Comparison of ENCODE assay signal across 8 cellular contexts in the genomic region with DNA sequence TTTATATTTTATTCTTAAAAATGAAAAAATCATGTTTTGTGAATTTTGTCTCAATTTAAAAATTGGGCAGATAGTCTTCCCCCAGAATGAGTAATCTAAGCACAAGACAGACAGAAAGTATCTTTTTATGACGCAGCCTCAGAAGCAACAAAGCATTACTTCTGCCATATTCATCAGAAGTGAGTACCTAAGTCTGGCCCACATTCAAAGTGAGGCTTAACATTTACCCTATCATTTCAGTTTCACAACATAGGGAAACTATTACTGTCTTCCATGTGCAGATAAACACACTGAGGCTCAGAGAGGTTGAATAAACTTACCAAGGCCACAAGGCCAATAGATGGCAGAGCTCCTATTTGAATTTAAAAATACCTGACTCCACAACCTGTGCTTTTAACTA. TPM values are rescaled to one million over a fixed set of nuclear protein-coding genes. Genes with fewer than 3 reads are reported as not detected.
DNase-seq lines count a peak whose midpoint lies in the region; ATAC-seq and TF ChIP-seq lines count a peak whose summit lies in the region.
"Had no signal": no experiment of that assay in that cellular context is flagged by ENCODE, and none has a peak within 500 bp of the region (broad histone marks: within the 10 kb centered on the region; RNA-seq: fewer than 3 reads in every experiment).

No MANE protein-coding gene starts in this region.

- H2AK5ac ChIP-seq in mesenchymal stem cell (ENCODE audit: low read length, severe bottlenecking) = no peak overlapping the region

- H3K27me3 ChIP-seq in KMS-11 (ENCODE audit: insufficient read depth, low read depth) (no peaks in the 10 kb centered on the region), mesenchymal stem cell (ENCODE audit: control insufficient read depth in 1 of 2, insufficient read depth in 1 of 2, low read length in 2 of 2) (peaks cover 0 to 5% of the 10 kb centered on the region in 2 experiments)
- H3K27me3 ChIP-seq: SJSA1 had no signal

- H2AFZ ChIP-seq in KMS-11 (ENCODE audit: low read depth) (no peak overlapping the region), mesenchymal stem cell (ENCODE audit: low read depth, low read length) (no peak overlapping the region)

- no peak overlapping the region for H2BK120ac ChIP-seq in mesenchymal stem cell (ENCODE audit: low read depth, low read length)

- H3K4me1 ChIP-seq in KMS-11 (ENCODE audit: low read depth, poor library complexity, severe bottlenecking) (peaks cover 43% of the 10 kb centered on the region), mesenchymal stem cell (ENCODE audit: control insufficient read depth, insufficient read depth, low read depth, low read length) (peaks cover 2% of the 10 kb centered on the region)

- H3K4me2 ChIP-seq in KMS-11 (peak overlapping the region; percentile 53; the same call in 1 of the 2 replicates), mesenchymal stem cell (ENCODE audit: low read length, poor library complexity, severe bottlenecking) (no peak overlapping the region)

- H3K36me3 ChIP-seq in KMS-11 (ENCODE audit: insufficient read depth) (no peaks in the 10 kb centered on the region), mesenchymal stem cell (ENCODE audit: control insufficient read depth in 1 of 2, insufficient read depth in 2 of 2, low read depth in 1 of 2, low read length in 2 of 2) (no peaks in the 10 kb centered on the region)

- peak; percentile 17 for DNase-seq in mesenchymal stem cell
- no peak for DNase-seq in activated effector memory CD4-positive, alpha-beta T cell treated with Interleukin-2 at 50 U/mL for 16 hours
- DNase-seq in HK-2 (ENCODE audit: unreplicated experiment) = no peak
- DNase-seq in caudate nucleus (lab: John Stamatoyannopoulos, UW) = no peak

- ATAC-seq in GM18502 (IDR thresholded peaks at IDR 0.05; ENCODE audit: poor library complexity, unreplicated experiment) = peak; percentile 56
- ATAC-seq in GM21528 (IDR thresholded peaks at IDR 0.05; ENCODE audit: low FRiP score, unreplicated experiment) = peak; percentile 47

- no peak overlapping the region for H4K8ac ChIP-seq in mesenchymal stem cell (ENCODE audit: low read length)

- no peak overlapping the region for H2BK5ac ChIP-seq in mesenchymal stem cell (ENCODE audit: low read depth, low read length, poor library complexity, severe bottlenecking)

- H2BK12ac ChIP-seq in mesenchymal stem cell (ENCODE audit: low read length in 2 of 2) = no peak overlapping the region

- H3K14ac ChIP-seq in mesenchymal stem cell (ENCODE audit: low read length in 2 of 2) = no peak overlapping the region

- no peaks in the 10 kb centered on the region for H3K9me3 ChIP-seq in mesenchymal stem cell (ENCODE audit: control insufficient read depth, low read length)
- H3K9me3 ChIP-seq: SJSA1 had no signal

- no peaks in the 10 kb centered on the region for H3K79me1 ChIP-seq in mesenchymal stem cell (replicated peaks; ENCODE audit: low read length, poor library complexity, severe bottlenecking)

- H3K23ac ChIP-seq in mesenchymal stem cell (ENCODE audit: low read length in 2 of 2) = no peak overlapping the region

- no peak overlapping the region for H4K91ac ChIP-seq in mesenchymal stem cell (ENCODE audit: low read length)

- no peak overlapping the region; the same call in 1 of the 2 replicates for H3K27ac ChIP-seq in KMS-11
- no peak overlapping the region for H3K27ac ChIP-seq in mesenchymal stem cell (ENCODE audit: low read length, poor library complexity, severe bottlenecking)
- no peak overlapping the region for H3K27ac ChIP-seq in caudate nucleus (ENCODE audit: low read depth, low read length)
- H3K27ac ChIP-seq: SJSA1 had no signal

- TF ChIP-seq CTCF in KMS-11 (conservative IDR thresholded peaks at IDR 0.05; ENCODE audit: low read depth, low read length) = no peak

- H4K20me1 ChIP-seq in KMS-11 (ENCODE audit: insufficient read depth) = no peaks in the 10 kb centered on the region

- peaks cover 2% of the 10 kb centered on the region; the same call in 1 of the 2 replicates for H3K79me2 ChIP-seq in KMS-11 (ENCODE audit: insufficient read depth, low read depth)

- WGBS in mesenchymal stem cell = 100% methylated on average over 1 of the region's 1 CpG

- H3K4ac ChIP-seq in mesenchymal stem cell (ENCODE audit: low read depth in 1 of 2, low read length in 2 of 2) = no peak overlapping the region

- H3K18ac ChIP-seq in mesenchymal stem cell (ENCODE audit: low read depth in 1 of 2, low read length in 2 of 2) = no peak overlapping the region

- no peak overlapping the region for H3K4me3 ChIP-seq in KMS-11 (IDR thresholded peaks at IDR 0.05; ENCODE audit: insufficient read depth, low read depth, low read length)
- H3K4me3 ChIP-seq in mesenchymal stem cell (ENCODE audit: insufficient read depth in 1 of 2, low read depth in 1 of 2, low read length in 2 of 2) = no peak overlapping the region
- H3K4me3 ChIP-seq: SJSA1 had no signal

- H3K9ac ChIP-seq in KMS-11 (no peak overlapping the region), mesenchymal stem cell (ENCODE audit: low read length) (peak overlapping the region; percentile 60)

- H2BK15ac ChIP-seq in mesenchymal stem cell (ENCODE audit: low read depth, poor library complexity, severe bottlenecking) = no peak overlapping the region

RNA-seq across cellular contexts. Expression of a gene that starts 4.4 kb away (rescaled TPM):
- 233 TPM for polyA plus RNA-seq in mesenchymal stem cell (2013, experiment 1 of 2)
- polyA plus RNA-seq in mesenchymal stem cell (2013, experiment 2 of 2) = 248 TPM
